Comparison of ENCODE assay signal across 1 cellular context in genomic region chr20:62929051-62929538, GRCh38.
TF ChIP-seq lines count a peak whose summit lies in the region.

No MANE protein-coding gene starts in this region.

TF ChIP-seq in H1, 55 proteins besides CTCF, POLR2A, EP300 and RAD21:
- 0 out of 2 replicates have a peak, but pooled peaks have one; percentile 12 for TF ChIP-seq RBBP5 (IDR thresholded peaks at IDR 0.05; ENCODE audit: borderline replicate concordance, low read depth, low read length)
- peak in 1 of 2 experiments; percentile 79; a peak in 1 of 4 replicates for TF ChIP-seq HDAC2 (IDR thresholded peaks at IDR 0.05; ENCODE audit: borderline replicate concordance in 1 of 2, low read depth in 2 of 2, low read length in 2 of 2)
- TF ChIP-seq SRF (IDR thresholded peaks at IDR 0.05; ENCODE audit: low read depth, low read length), result no peak
- no peak for TF ChIP-seq CHD1 (IDR thresholded peaks at IDR 0.05; ENCODE audit: low read depth, low read length)
- TF ChIP-seq ASH2L (IDR thresholded peaks at IDR 0.05; ENCODE audit: low read length), result peak; percentile 18
- TF ChIP-seq TBP (IDR thresholded peaks at IDR 0.05; ENCODE audit: low read depth, low read length), result peak; percentile 45; the same call in 1 of the 2 replicates
- no peak for TF ChIP-seq PHF8 (conservative IDR thresholded peaks at IDR 0.05; ENCODE audit: low read depth, low read length)
- no peak for TF ChIP-seq RFX5 (IDR thresholded peaks at IDR 0.05; ENCODE audit: borderline replicate concordance, low read depth, low read length)
- TF ChIP-seq TAF1 (IDR thresholded peaks at IDR 0.05; ENCODE audit: low read depth, low read length), result peak; percentile 50
- no peak for TF ChIP-seq FOSL1 (IDR thresholded peaks at IDR 0.05; ENCODE audit: insufficient read depth, low read depth, low read length)
TF ChIP-seq in H1: peak in this region for 5.
